Comparison of ENCODE assay signal across 1 cellular context in genomic region chr15:69469467-69470191, GRCh38.
A peak's percentile ranks its signal among the peaks of the same experiment; 100 is the strongest.
TF ChIP-seq lines count a peak whose summit lies in the region.

No MANE protein-coding gene starts in this region.

TF ChIP-seq in HEK293, 187 proteins besides CTCF, POLR2A, EP300 and RAD21 (continued from another document):
- TF ChIP-seq ZBTB26 (tag by site-specific recombination; optimal IDR thresholded peaks at IDR 0.05) (no peak), ZFP69B (tag by site-specific recombination; IDR thresholded peaks at IDR 0.05) (peak; percentile 70; the same call in 1 of the 2 replicates)
